ENCODE assay signal across 8 cellular contexts in the genomic region with DNA sequence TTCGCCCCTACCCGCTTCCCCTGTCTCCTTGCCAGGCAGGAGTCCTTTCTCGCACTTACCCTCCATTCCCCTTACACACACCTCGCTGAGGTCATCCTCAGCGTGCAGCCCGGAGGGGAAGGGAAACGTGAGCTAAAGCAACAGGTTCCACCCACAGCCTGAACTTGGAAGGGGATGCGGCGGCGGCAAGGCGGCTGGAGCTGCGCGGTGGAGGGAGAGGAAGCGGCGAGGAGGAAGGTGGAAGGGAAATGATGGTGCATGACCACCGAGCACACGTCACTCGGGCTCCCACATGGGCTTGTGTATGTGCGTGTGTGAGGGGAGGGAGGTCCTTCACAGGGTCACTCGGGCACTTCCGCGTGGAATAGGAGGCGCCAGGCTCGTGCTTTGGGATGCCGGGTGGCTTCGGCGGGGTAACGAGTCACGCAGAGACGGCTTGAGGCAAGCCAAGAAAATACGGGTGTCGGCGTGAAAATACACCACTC.
DNase-seq lines count a peak whose midpoint lies in the region; ATAC-seq and TF ChIP-seq lines count a peak whose summit lies in the region.

No MANE protein-coding gene starts in this region.

- peak overlapping the region; percentile 83 for H3K4me3 ChIP-seq in ACC112 (ENCODE audit: low read depth, low read length)
- H3K4me3 ChIP-seq in GM08714 (ENCODE audit: low read length) = peak overlapping the region; percentile 45; the same call in 1 of the 2 replicates

- peak; percentile 37 for ATAC-seq in HG02759 (IDR thresholded peaks at IDR 0.05; ENCODE audit: unreplicated experiment)
- ATAC-seq in activated naive CD8-positive, alpha-beta T cell treated with anti-CD3 and anti-CD28 coated beads, Interleukin-2, amount 50 U/mL, for 24 hours = peak; percentile 59
- ATAC-seq in Right ventricle myocardium superior (ENCODE audit: poor library complexity) = peak; percentile 34

- no peaks in the 10 kb centered on the region for H3K36me3 ChIP-seq in ACC112 (ENCODE audit: insufficient read depth, low read length)

- H3K79me2 ChIP-seq in ACC112 (ENCODE audit: control insufficient read depth, insufficient read depth, low read length, unreplicated experiment) = peaks cover 22% of the 10 kb centered on the region

- H3K4me3 Mint-ChIP-seq in activated naive CD8-positive, alpha-beta T cell treated with anti-CD3 and anti-CD28 coated beads, Interleukin-2, amount 50 U/mL, for 24 hours = peak overlapping the region; percentile 76
- H3K4me3 Mint-ChIP-seq in osteocyte (ENCODE audit: unreplicated experiment) = peak overlapping the region; percentile 78

- H3K9me3 Mint-ChIP-seq in activated naive CD8-positive, alpha-beta T cell treated with anti-CD3 and anti-CD28 coated beads, Interleukin-2, amount 50 U/mL, for 24 hours = no peaks in the 10 kb centered on the region
- H3K9me3 Mint-ChIP-seq in osteocyte (ENCODE audit: unreplicated experiment) = no peaks in the 10 kb centered on the region

- DNase-seq in NCI-H2196 treated with DMSO at 0.1 percent for 48 hours (lab: John Stamatoyannopoulos, UW; ENCODE audit: unreplicated experiment) = peak; percentile 67
- peak; percentile 40 for DNase-seq in activated naive CD8-positive, alpha-beta T cell treated with anti-CD3 and anti-CD28 coated beads, Interleukin-2, amount 50 U/mL, for 24 hours
- peak; percentile 79 for DNase-seq in Right ventricle myocardium superior
- peak; percentile 86 for DNase-seq in osteocyte (ENCODE audit: extremely low spot score, unreplicated experiment)
- no peak for DNase-seq in activated CD4-positive, CD25-positive, alpha-beta regulatory T cell treated with anti-CD3 and anti-CD28 coated beads, Interleukin-2, amount 50 U/mL, for 72 hours

- H3K27me3 ChIP-seq in ACC112 (ENCODE audit: insufficient read depth, low read length) = no peaks in the 10 kb centered on the region

- peaks cover 18% of the 10 kb centered on the region for H3K4me1 Mint-ChIP-seq in activated naive CD8-positive, alpha-beta T cell treated with anti-CD3 and anti-CD28 coated beads, Interleukin-2, amount 50 U/mL, for 24 hours
- peaks cover 51% of the 10 kb centered on the region for H3K4me1 Mint-ChIP-seq in osteocyte (ENCODE audit: unreplicated experiment)

- peaks cover 34% of the 10 kb centered on the region for H3K4me1 ChIP-seq in ACC112 (ENCODE audit: control insufficient read depth, insufficient read depth, low read length, unreplicated experiment)

- H3K36me3 Mint-ChIP-seq in activated naive CD8-positive, alpha-beta T cell treated with anti-CD3 and anti-CD28 coated beads, Interleukin-2, amount 50 U/mL, for 24 hours (ENCODE audit: low read depth) = no peaks in the 10 kb centered on the region
- H3K36me3 Mint-ChIP-seq in osteocyte (ENCODE audit: unreplicated experiment) = no peaks in the 10 kb centered on the region

- peak overlapping the region; percentile 74 for H3K27ac ChIP-seq in ACC112 (ENCODE audit: low read depth, low read length)

- intact Hi-C loops in Right ventricle myocardium superior (cut with DNase I) = loop anchor here (5.0 kb wide), 1 partner anchor 34 kb away; no protein-coding TSS in a partner anchor

- peaks cover 57% of the 10 kb centered on the region for H3K27me3 Mint-ChIP-seq in activated naive CD8-positive, alpha-beta T cell treated with anti-CD3 and anti-CD28 coated beads, Interleukin-2, amount 50 U/mL, for 24 hours
- no peaks in the 10 kb centered on the region for H3K27me3 Mint-ChIP-seq in osteocyte (ENCODE audit: unreplicated experiment)

- peak overlapping the region; percentile 56 for H2AFZ ChIP-seq in ACC112 (ENCODE audit: low read length, unreplicated experiment)

- no peak for TF ChIP-seq CTCF in osteocyte (IDR thresholded peaks at IDR 0.05)

- peak overlapping the region; percentile 8 for H3K27ac Mint-ChIP-seq in activated naive CD8-positive, alpha-beta T cell treated with anti-CD3 and anti-CD28 coated beads, Interleukin-2, amount 50 U/mL, for 24 hours
- H3K27ac Mint-ChIP-seq in osteocyte (ENCODE audit: unreplicated experiment) = peak overlapping the region; percentile 94
